Comparison of ENCODE assay signal across 8 cellular contexts in the genomic region with DNA sequence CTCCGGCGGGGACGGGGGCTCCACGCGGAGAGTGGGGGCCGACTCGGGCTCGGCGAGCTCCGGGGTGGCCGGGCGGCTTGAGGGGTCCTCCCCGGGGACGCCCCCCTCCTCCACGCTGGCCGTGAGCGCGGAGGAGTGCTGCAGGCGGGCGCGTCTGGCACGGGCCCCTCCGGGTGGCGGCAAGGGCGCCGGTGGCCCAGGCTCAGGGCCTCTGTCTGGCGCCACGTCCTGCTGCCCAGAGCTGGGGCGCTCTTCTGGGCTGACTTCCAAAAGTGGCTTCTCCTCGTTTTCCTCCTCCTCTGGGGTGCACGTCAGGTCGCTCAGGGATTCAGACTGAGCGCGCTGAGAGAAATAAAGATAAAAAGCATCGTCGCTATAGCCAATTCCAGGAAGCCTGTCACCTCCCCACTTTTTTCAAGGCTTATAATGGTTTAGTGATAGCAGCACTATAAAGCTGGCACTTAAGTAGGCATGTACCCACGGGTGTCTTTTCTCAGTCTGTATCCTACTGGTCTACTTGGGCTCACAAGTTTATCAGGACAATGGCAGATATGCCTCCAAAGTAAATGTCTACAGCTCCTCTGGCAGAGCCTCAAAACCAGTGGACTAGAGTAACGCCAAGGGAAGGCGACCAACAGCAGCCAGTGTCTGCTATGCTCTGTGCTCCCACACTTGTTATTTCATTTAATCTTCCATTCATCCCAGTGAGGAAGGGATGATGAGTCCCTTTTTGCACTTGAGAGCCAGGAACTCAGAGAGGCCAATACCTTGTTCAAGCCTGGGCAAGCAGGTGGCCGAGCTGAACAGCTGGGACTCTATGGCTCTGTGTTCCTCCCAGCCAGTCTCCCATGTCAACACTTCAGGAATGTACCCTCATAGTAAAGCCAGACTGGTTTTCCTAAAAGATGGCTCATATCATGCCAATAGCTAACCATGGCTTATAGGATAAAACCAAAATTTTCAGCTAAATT.
A peak's percentile ranks its signal among the peaks of the same experiment; 100 is the strongest.
DNase-seq lines count a peak whose midpoint lies in the region; ATAC-seq, FAIRE-seq and TF ChIP-seq lines count a peak whose summit lies in the region.
"Had no signal": no experiment of that assay in that cellular context is flagged by ENCODE, and none has a peak within 500 bp of the region (broad histone marks: within the 10 kb centered on the region; RNA-seq: fewer than 3 reads in every experiment).

No MANE protein-coding gene starts in this region.

- no peak for TF ChIP-seq POLR2A in testis (IDR thresholded peaks at IDR 0.05)

- H3K4me1 Mint-ChIP-seq in activated CD8-positive, alpha-beta T cell treated with anti-CD3 and anti-CD28 coated beads, Interleukin-2, amount 10 ng/mL, durations not matched to agents 7 days and 5 days (ENCODE audit: low read depth) = peaks cover 27% of the 10 kb centered on the region
- peaks cover 20 to 30% of the 10 kb centered on the region in 2 donors for H3K4me1 Mint-ChIP-seq in effector memory CD8-positive, alpha-beta T cell (ENCODE audit: low read depth in 2 of 2)
- H3K4me1 Mint-ChIP-seq in mesothelial cell of epicardium (peaks cover 15% of the 10 kb centered on the region), Caco-2 (ENCODE audit: low read depth, unreplicated experiment) (no peaks in the 10 kb centered on the region)

- H3K36me3 Mint-ChIP-seq in activated CD8-positive, alpha-beta T cell treated with anti-CD3 and anti-CD28 coated beads, Interleukin-2, amount 10 ng/mL, durations not matched to agents 7 days and 5 days (ENCODE audit: low read depth) = no peaks in the 10 kb centered on the region
- H3K36me3 Mint-ChIP-seq in effector memory CD8-positive, alpha-beta T cell (ENCODE audit: insufficient read depth) = no peaks in the 10 kb centered on the region
- no peaks in the 10 kb centered on the region for H3K36me3 Mint-ChIP-seq in mesothelial cell of epicardium
- no peaks in the 10 kb centered on the region for H3K36me3 Mint-ChIP-seq in Caco-2 (ENCODE audit: insufficient read depth, unreplicated experiment)

- WGBS in testis, 2 donors = 7 to 12% methylated on average over 11 to 39 of the region's 40 CpGs

- H3K27ac ChIP-seq in testis = peak overlapping the region; percentile 63 to 72

- H3K4me3 ChIP-seq in testis (peak overlapping the region; percentile 56 to 69), Caco-2 (ENCODE audit: low read depth, low read length) (no peak overlapping the region)

- intact Hi-C loops in testis (cut with DNase I; ENCODE audit: low total_unique reads) = no loop called here
- intact Hi-C loops in Caco-2 (cut with micrococcal nuclease; ENCODE audit: unreplicated experiment) = no loop called here

- TF ChIP-seq CTCF in mesothelial cell of epicardium (IDR thresholded peaks at IDR 0.05; ENCODE audit: unreplicated experiment) = no peak
- TF ChIP-seq CTCF in testis (IDR thresholded peaks at IDR 0.05) = no peak
- TF ChIP-seq CTCF in Caco-2 (IDR thresholded peaks at IDR 0.05; ENCODE audit: insufficient read depth in 1 of 2, low read depth in 1 of 2, low read length in 1 of 2, severe bottlenecking in 1 of 2, unreplicated experiment in 1 of 2) = no peak

- peaks cover 11% of the 10 kb centered on the region for H3K4me1 ChIP-seq in testis
- H3K4me1 ChIP-seq in Caco-2 = peaks cover 7% of the 10 kb centered on the region

- peak overlapping the region; percentile 71 for H3K27ac Mint-ChIP-seq in activated CD8-positive, alpha-beta T cell treated with anti-CD3 and anti-CD28 coated beads, Interleukin-2, amount 10 ng/mL, durations not matched to agents 7 days and 5 days
- peak overlapping the region; percentile 2 to 84 for H3K27ac Mint-ChIP-seq in effector memory CD8-positive, alpha-beta T cell
- H3K27ac Mint-ChIP-seq in mesothelial cell of epicardium (peak overlapping the region; percentile 50), Caco-2 (ENCODE audit: unreplicated experiment) (no peak overlapping the region)

- FAIRE-seq in RCC 7860 (lab: Jason Lieb, UNC) = no peak

- CTCF ChIA-PET in activated CD8-positive, alpha-beta T cell treated with anti-CD3 and anti-CD28 coated beads, Interleukin-2, amount 10 ng/mL, durations not matched to agents 7 days and 5 days (lab: Charles Lee) = interaction anchor here (0.7 to 3.5 kb wide), 15 partner anchors 8 to 275 kb away, joined by 3 to 20 read pairs (median 6); a partner anchor contains a TSS
- CTCF ChIA-PET in Caco-2 (lab: Charles Lee) = no interaction called here

- no TSS peak for BruUV-seq in Caco-2 (replicated peaks; lab: Mats Ljungman, UMichigan)

- no peaks in the 10 kb centered on the region for H3K27me3 ChIP-seq in testis
- no peaks in the 10 kb centered on the region for H3K27me3 ChIP-seq in Caco-2 (replicated peaks; ENCODE audit: control insufficient read depth, insufficient read depth, low read length)

- peak overlapping the region; percentile 77 for H3K4me3 Mint-ChIP-seq in activated CD8-positive, alpha-beta T cell treated with anti-CD3 and anti-CD28 coated beads, Interleukin-2, amount 10 ng/mL, durations not matched to agents 7 days and 5 days
- peak overlapping the region; percentile 66 to 78 for H3K4me3 Mint-ChIP-seq in effector memory CD8-positive, alpha-beta T cell
- H3K4me3 Mint-ChIP-seq in mesothelial cell of epicardium (peak overlapping the region; percentile 73), Caco-2 (ENCODE audit: unreplicated experiment) (no peak overlapping the region)

- no peak for ATAC-seq in activated CD8-positive, alpha-beta T cell treated with anti-CD3 and anti-CD28 coated beads, Interleukin-2, amount 10 ng/mL, durations not matched to agents 7 days and 5 days
- no peak for ATAC-seq in effector memory CD8-positive, alpha-beta T cell (replicated peaks)

- H3K27me3 Mint-ChIP-seq in activated CD8-positive, alpha-beta T cell treated with anti-CD3 and anti-CD28 coated beads, Interleukin-2, amount 10 ng/mL, durations not matched to agents 7 days and 5 days (ENCODE audit: low read depth) = peaks cover 3% of the 10 kb centered on the region
- H3K27me3 Mint-ChIP-seq in effector memory CD8-positive, alpha-beta T cell = no peaks in the 10 kb centered on the region
- H3K27me3 Mint-ChIP-seq in mesothelial cell of epicardium (ENCODE audit: low read depth) = peaks cover 50% of the 10 kb centered on the region
- no peaks in the 10 kb centered on the region for H3K27me3 Mint-ChIP-seq in Caco-2 (ENCODE audit: insufficient read depth, unreplicated experiment)

- H3K9me3 Mint-ChIP-seq in activated CD8-positive, alpha-beta T cell treated with anti-CD3 and anti-CD28 coated beads, Interleukin-2, amount 10 ng/mL, durations not matched to agents 7 days and 5 days (ENCODE audit: insufficient read depth) = no peaks in the 10 kb centered on the region
- H3K9me3 Mint-ChIP-seq in effector memory CD8-positive, alpha-beta T cell = no peaks in the 10 kb centered on the region
- H3K9me3 Mint-ChIP-seq in mesothelial cell of epicardium = no peaks in the 10 kb centered on the region
- H3K9me3 Mint-ChIP-seq in Caco-2 (ENCODE audit: unreplicated experiment) = no peaks in the 10 kb centered on the region

- H3K36me3 ChIP-seq in testis (ENCODE audit: low read depth, missing control alignments) (no peaks in the 10 kb centered on the region), Caco-2 (ENCODE audit: control insufficient read depth, insufficient read depth, low read length) (no peaks in the 10 kb centered on the region; the same call in 1 of the 2 replicates)

- POLR2A ChIA-PET in activated CD8-positive, alpha-beta T cell treated with anti-CD3 and anti-CD28 coated beads, Interleukin-2, amount 10 ng/mL, durations not matched to agents 7 days and 5 days (lab: Charles Lee) = interaction anchor here (1.0 to 3.2 kb wide), 4 partner anchors 52 to 174 kb away, joined by 3 to 15 read pairs (median 4); a partner anchor contains a TSS
- POLR2A ChIA-PET in Caco-2 (lab: Charles Lee) = no interaction called here

- H3K9me3 ChIP-seq in testis (no peaks in the 10 kb centered on the region), Caco-2 (no peaks in the 10 kb centered on the region)

- DNase-seq in activated CD8-positive, alpha-beta T cell treated with anti-CD3 and anti-CD28 coated beads, Interleukin-2, amount 10 ng/mL, durations not matched to agents 7 days and 5 days = no peak
- DNase-seq in effector memory CD8-positive, alpha-beta T cell = no peak
- DNase-seq in mesothelial cell of epicardium (ENCODE audit: low spot score in 2 of 2, unreplicated experiment in 2 of 2) (no peak), testis (no peak), RCC 7860 (ENCODE audit: low spot score) (no peak), Caco-2 (no peak), NCI-H2081 treated with DMSO at 0.1 percent for 48 hours (lab: John Stamatoyannopoulos, UW) (no peak)
- DNase-seq: NCI-H2227 treated with DMSO at 0.1 percent for 48 hours had no signal
